In the genomic region with DNA sequence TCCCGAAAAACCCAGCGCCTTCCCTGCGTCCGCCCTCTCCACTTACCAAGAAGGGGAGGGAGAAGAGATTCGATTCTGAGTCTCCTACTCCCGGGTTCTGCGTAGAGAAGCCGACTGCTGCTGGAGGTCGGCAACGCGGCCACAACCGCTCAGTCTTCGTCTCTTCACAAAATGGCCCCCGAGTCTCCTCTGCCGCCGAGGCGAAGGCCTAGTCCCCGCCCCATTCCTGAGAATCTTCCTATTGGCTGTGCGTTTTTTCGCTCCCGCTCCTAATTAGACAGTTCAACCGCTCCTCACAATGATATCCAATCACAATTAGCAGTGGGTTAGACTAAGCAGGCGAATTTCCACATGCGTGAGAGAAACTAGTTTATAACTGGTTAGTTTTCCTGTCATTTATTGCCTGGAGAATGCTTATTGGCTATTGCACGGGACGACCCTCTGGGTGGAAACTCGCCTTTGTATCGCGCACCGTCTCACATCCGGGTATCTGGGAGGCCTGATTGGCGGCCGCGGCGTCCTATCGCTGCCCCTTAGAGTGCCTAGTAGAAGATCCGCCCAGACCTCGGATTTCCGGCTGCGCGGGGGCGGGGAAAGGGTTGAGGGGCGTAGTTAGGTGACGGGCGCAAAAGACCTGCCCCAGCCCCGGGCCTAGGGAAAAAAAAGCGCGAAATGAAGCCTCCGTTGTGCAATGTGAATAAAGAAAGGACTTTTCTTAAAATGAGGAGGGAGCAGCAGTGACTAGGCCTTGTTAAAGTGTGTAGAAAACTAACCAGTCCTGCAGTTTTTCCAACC, we compare ENCODE assay signal across 8 cellular contexts. TPM values are rescaled to one million over a fixed set of nuclear protein-coding genes. Genes with fewer than 3 reads are reported as not detected.
A peak's percentile ranks its signal among the peaks of the same experiment; 100 is the strongest.
DNase-seq lines count a peak whose midpoint lies in the region; ATAC-seq and TF ChIP-seq lines count a peak whose summit lies in the region.

HNRNPC (minus strand) TSS at position 191 of the 795 bp plus-strand sequence. CDS start 35,249 bp downstream, outside the sequence.

- under 1% methylated on average over 49 of the region's 49 CpGs for WGBS in prostate gland
- under 1% methylated on average over 49 of the region's 49 CpGs for WGBS in urinary bladder

- H3K4me1 ChIP-seq in prostate gland (replicated peaks): peaks cover 6% of the 10 kb centered on the region
- H3K4me1 ChIP-seq in urinary bladder (ENCODE audit: insufficient read depth): no peaks in the 10 kb centered on the region

- H3K4me3 ChIP-seq in prostate gland (peak within 1 kb of the TSS; percentile 83 to 95), urinary bladder (ENCODE audit: low read depth, low read length) (peak within 1 kb of the TSS; percentile 75)

- H3K36me3 ChIP-seq in prostate gland: no peaks in the 10 kb centered on the region
- peaks cover 2% of the 10 kb centered on the region for H3K36me3 ChIP-seq in urinary bladder (ENCODE audit: insufficient read depth)

- no peak for TF ChIP-seq CTCF in prostate gland (IDR thresholded peaks at IDR 0.05)

- intact Hi-C loops in T-helper 2 cell treated with Interferon-gamma antibody and Interleukin-4, amounts not matched to agents 100 ng/mL and 5 ng/mL, for 36 hours (cut with micrococcal nuclease): loop anchor here (1.0 to 5.0 kb wide), 9 partner anchors 39 to 807 kb away; partner anchors contain the start of genes CHD8, METTL3, PIP4P1 and SUPT16H
- intact Hi-C loops in left ventricle myocardium superior (cut with micrococcal nuclease): loop anchor here (10.0 kb wide), 1 partner anchor 55 kb away; no protein-coding TSS in a partner anchor
- intact Hi-C loops in prostate gland (cut with DNase I): loop anchor here (2.0 kb wide), 1 partner anchor 115 kb away; the partner anchor contains the start of gene SUPT16H

- peak; percentile 100 for DNase-seq in NCI-H187 treated with DMSO at 0.1 percent for 48 hours (lab: John Stamatoyannopoulos, UW)
- DNase-seq in anterior cingulate cortex (lab: John Stamatoyannopoulos, UW): peak; percentile 91 to 100 (median 99)
- DNase-seq in left ventricle myocardium superior: peak; percentile 100
- peak; percentile 100 for DNase-seq in prostate gland (ENCODE audit: low spot score)

- H3K27ac ChIP-seq in prostate gland (peak within 1 kb of the TSS; percentile 95 to 99), urinary bladder (ENCODE audit: low read depth) (peak within 1 kb of the TSS; percentile 97)

- no peaks in the 10 kb centered on the region for H3K27me3 ChIP-seq in prostate gland (replicated peaks; ENCODE audit: insufficient read depth)

- peak; percentile 95 for TF ChIP-seq POLR2A in prostate gland (IDR thresholded peaks at IDR 0.05)

- H3K9me3 ChIP-seq in prostate gland: no peaks in the 10 kb centered on the region

- ATAC-seq in GM18499 (IDR thresholded peaks at IDR 0.05; ENCODE audit: insufficient read depth, unreplicated experiment) (peak; percentile 86), HG02943 (IDR thresholded peaks at IDR 0.05; ENCODE audit: low read depth, unreplicated experiment) (peak; percentile 93), left ventricle myocardium superior (peak; percentile 98)

RNA-seq across cellular contexts. Expression of gene HNRNPC, which starts in this region (rescaled TPM):
- total RNA-seq in T-helper 2 cell treated with Interferon-gamma antibody and Interleukin-4, amounts not matched to agents 100 ng/mL and 5 ng/mL, for 36 hours: 734 and 763 TPM in 2 replicates
- 267 TPM for total RNA-seq in left ventricle myocardium superior
- 100 to 1,000 TPM; 411 to 423 TPM for total RNA-seq in prostate gland
- total RNA-seq in urinary bladder: 504 TPM
- polyA plus RNA-seq in urinary bladder: 476 TPM

Comparison
In these comparisons a context has a peak if more than half of its experiments do, and no peak if none do; other contexts are left out.
1. Peak in every context shown above with its lines: DNase-seq, ATAC-seq, H3K4me3 ChIP-seq and H3K27ac ChIP-seq.